Comparison of ENCODE assay signal across 34 cellular contexts in genomic region chr7:137531671-137532070, GRCh38.
"Had no signal": no experiment of that assay in that cellular context is flagged by ENCODE, and none has a peak within 500 bp of the region (broad histone marks: within the 10 kb centered on the region; RNA-seq: fewer than 3 reads in every experiment).

No MANE protein-coding gene starts in this region.

- H3K4me2 ChIP-seq: KMS-11 had no signal

- H3K36me3 ChIP-seq: MG63 had no signal

- H3K4me3 ChIP-seq: MG63 had no signal

- H3K9ac ChIP-seq: KMS-11 had no signal

- H3K27ac ChIP-seq: KMS-11 had no signal

- DNase-seq: Karpas-422, Kasumi-1, MG63, MM.1S, MV-4-11, NCI-H1048, NCI-H1092, NCI-H1092 treated with DMSO at 0.1 percent for 48 hours, NCI-H1105, NCI-H1105 treated with DMSO at 0.1 percent for 48 hours, NCI-H1417, NCI-H1417 treated with DMSO at 0.1 percent for 48 hours, NCI-H1436, NCI-H1436 treated with DMSO at 0.1 percent for 48 hours, NCI-H146, NCI-H1694 treated with DMSO at 0.1 percent for 48 hours, NCI-H187, NCI-H187 treated with DMSO at 0.1 percent for 48 hours, NCI-H1930, NCI-H2029, NCI-H2029 treated with DMSO at 0.1 percent for 48 hours, NCI-H2081, NCI-H2081 treated with DMSO at 0.1 percent for 48 hours, NCI-H2107, NCI-H2171, NCI-H2171 treated with DMSO at 0.1 percent for 48 hours, NCI-H2227 treated with DMSO at 0.1 percent for 48 hours, NCI-H226, NCI-H345, NCI-H446, NCI-H446 treated with DMSO at 0.1 percent for 48 hours, NCI-H510A, NCI-H510A treated with DMSO at 0.1 percent for 48 hours had no signal

- H3K9me3 ChIP-seq: MG63 had no signal

- H3K27me3 ChIP-seq: MG63 had no signal
